Comparison of ENCODE assay signal across 8 cellular contexts in genomic region chr19:8444677-8445487, GRCh38. TPM values are rescaled to one million over a fixed set of nuclear protein-coding genes. Genes with fewer than 3 reads are reported as not detected.
A peak's percentile ranks its signal among the peaks of the same experiment; 100 is the strongest.
DNase-seq lines count a peak whose midpoint lies in the region; ATAC-seq and TF ChIP-seq lines count a peak whose summit lies in the region.

HNRNPM (plus strand) TSS chr19:8444975; CDS start chr19:8444999, 24 bp downstream.

- peak within 1 kb of the TSS; percentile 95 for H3K27ac Mint-ChIP-seq in GM23338
- peak within 1 kb of the TSS; percentile 99 for H3K27ac Mint-ChIP-seq in activated T-helper 17 cell treated with anti-CD3 and anti-CD28 coated beads, Interleukin-2, amount 50 U/mL, for 72 hours
- H3K27ac Mint-ChIP-seq in naive thymus-derived CD4-positive, alpha-beta T cell, result peak within 1 kb of the TSS; percentile 95 to 99 (median 98)
- peak within 1 kb of the TSS; percentile 99 for H3K27ac Mint-ChIP-seq in stimulated activated naive B cell treated with anti-CD40 and anti-IgM and Interleukin-4, amounts not matched to agents 10 μg/mL and 1 μg/mL and 100 μg/mL, for 72 hours

- H3K4me1 ChIP-seq in DOHH2 (ENCODE audit: control insufficient read depth, low read length), result peaks cover 42% of the 10 kb centered on the region
- H3K4me1 ChIP-seq in GM23338 (ENCODE audit: insufficient read depth), result peaks cover 37% of the 10 kb centered on the region
- H3K4me1 ChIP-seq in fibroblast of lung (ENCODE audit: control insufficient read depth, extremely low read depth, insufficient read depth, low read length), result peaks cover 7% of the 10 kb centered on the region
- H3K4me1 ChIP-seq in naive thymus-derived CD4-positive, alpha-beta T cell (ENCODE audit: control insufficient read depth in 2 of 2, insufficient read depth in 2 of 2, low read length in 2 of 2), result peaks cover 33 to 38% of the 10 kb centered on the region in 2 donors

- H3K36me3 ChIP-seq in DOHH2 (ENCODE audit: control insufficient read depth, low read length), result peaks cover 45% of the 10 kb centered on the region
- H3K36me3 ChIP-seq in GM23338 (ENCODE audit: insufficient read depth), result no peaks in the 10 kb centered on the region
- no peaks in the 10 kb centered on the region for H3K36me3 ChIP-seq in fibroblast of lung (ENCODE audit: control insufficient read depth, insufficient read depth, low read length)
- H3K36me3 ChIP-seq in naive thymus-derived CD4-positive, alpha-beta T cell (ENCODE audit: control insufficient read depth in 2 of 3, insufficient read depth in 3 of 3, low read length in 3 of 3), result peaks cover 3 to 13% (median 4%) of the 10 kb centered on the region in 3 experiments

- H2AFZ ChIP-seq in GM23338 (peak within 1 kb of the TSS; percentile 77), fibroblast of lung (ENCODE audit: low read length) (peak within 1 kb of the TSS; percentile 97)

- H3K9me2 ChIP-seq in DOHH2 (replicated peaks; ENCODE audit: control insufficient read depth, low read length), result no peaks in the 10 kb centered on the region
- no peaks in the 10 kb centered on the region for H3K9me2 ChIP-seq in GM23338 (ENCODE audit: insufficient read depth)

- peaks cover 37% of the 10 kb centered on the region for H3K36me3 Mint-ChIP-seq in GM23338 (ENCODE audit: low read depth)
- H3K36me3 Mint-ChIP-seq in activated T-helper 17 cell treated with anti-CD3 and anti-CD28 coated beads, Interleukin-2, amount 50 U/mL, for 72 hours (ENCODE audit: low read depth), result peaks cover 48% of the 10 kb centered on the region
- H3K36me3 Mint-ChIP-seq in naive thymus-derived CD4-positive, alpha-beta T cell, result peaks cover 4 to 18% (median 12%) of the 10 kb centered on the region in 5 donors
- H3K36me3 Mint-ChIP-seq in stimulated activated naive B cell treated with anti-CD40 and anti-IgM and Interleukin-4, amounts not matched to agents 10 μg/mL and 1 μg/mL and 100 μg/mL, for 72 hours, result peaks cover 15 to 30% of the 10 kb centered on the region in 2 donors

- H3K4me2 ChIP-seq in DOHH2 (ENCODE audit: low read length) (peak within 1 kb of the TSS; percentile 100), GM23338 (peak within 1 kb of the TSS; percentile 99), fibroblast of lung (ENCODE audit: extremely low read depth, insufficient read depth, low read length) (peak within 1 kb of the TSS; percentile 96)

- H3K27me3 ChIP-seq in DOHH2 (ENCODE audit: control insufficient read depth, low read length), result no peaks in the 10 kb centered on the region
- H3K27me3 ChIP-seq in GM23338 (ENCODE audit: insufficient read depth), result no peaks in the 10 kb centered on the region
- H3K27me3 ChIP-seq in fibroblast of lung (ENCODE audit: control insufficient read depth, insufficient read depth, low read length), result no peaks in the 10 kb centered on the region
- no peaks in the 10 kb centered on the region for H3K27me3 ChIP-seq in naive thymus-derived CD4-positive, alpha-beta T cell (ENCODE audit: control insufficient read depth in 2 of 2, insufficient read depth in 2 of 2, low read length in 2 of 2)

- peaks cover 11% of the 10 kb centered on the region for H3F3A ChIP-seq in DOHH2 (ENCODE audit: control insufficient read depth, insufficient read depth)
- peaks cover 21% of the 10 kb centered on the region for H3F3A ChIP-seq in GM23338 (replicated peaks; ENCODE audit: low read depth)

- H4K20me1 ChIP-seq in DOHH2 (ENCODE audit: control insufficient read depth, insufficient read depth, low read depth, low read length), result peaks cover 29% of the 10 kb centered on the region
- H4K20me1 ChIP-seq in GM23338 (replicated peaks; ENCODE audit: insufficient read depth), result peaks cover 25% of the 10 kb centered on the region
- H4K20me1 ChIP-seq in fibroblast of lung (ENCODE audit: control insufficient read depth, extremely low read depth, insufficient read depth, low read length), result no peaks in the 10 kb centered on the region

- intact Hi-C loops in naive thymus-derived CD4-positive, alpha-beta T cell (cut with micrococcal nuclease), result loop anchor here (1.0 to 5.0 kb wide), 8 partner anchors 32 to 147 kb away; partner anchors contain the start of genes MARCHF2 (in 2 of the 2), NDUFA7 (in 2 of the 2), RAB11B (in 2 of the 2) and RPS28 (in 2 of the 2)

- CTCF ChIA-PET in naive thymus-derived CD4-positive, alpha-beta T cell (lab: Charles Lee), result interaction anchor here (0.6 to 1.4 kb wide), 3 partner anchors 32 to 197 kb away, joined by 4 to 7 read pairs (median 4); partner anchors contain the start of gene MARCHF2

- DNase-seq in GM23338 (ENCODE audit: low spot score) (peak; percentile 97), LHCN-M2 (ENCODE audit: low read depth) (peak; percentile 96), RPMI8226 (peak; percentile 99), fibroblast of lung (ENCODE audit: low read depth in 2 of 2) (peak; percentile 93 to 95)
- DNase-seq in naive thymus-derived CD4-positive, alpha-beta T cell, result peak; percentile 100
- peak; percentile 100 for DNase-seq in stimulated activated naive B cell treated with anti-CD40 and anti-IgM and Interleukin-4, amounts not matched to agents 10 μg/mL and 1 μg/mL and 100 μg/mL, for 72 hours

- H3K79me2 ChIP-seq in DOHH2 (ENCODE audit: control insufficient read depth, low read length), result peaks cover 55% of the 10 kb centered on the region
- peaks cover 54% of the 10 kb centered on the region for H3K79me2 ChIP-seq in GM23338 (replicated peaks; ENCODE audit: insufficient read depth)
- H3K79me2 ChIP-seq in fibroblast of lung (ENCODE audit: control insufficient read depth, insufficient read depth, low read length), result peaks cover 48% of the 10 kb centered on the region

- peak within 1 kb of the TSS; percentile 90 for H3K4me3 Mint-ChIP-seq in GM23338
- H3K4me3 Mint-ChIP-seq in activated T-helper 17 cell treated with anti-CD3 and anti-CD28 coated beads, Interleukin-2, amount 50 U/mL, for 72 hours, result peak within 1 kb of the TSS; percentile 98
- H3K4me3 Mint-ChIP-seq in naive thymus-derived CD4-positive, alpha-beta T cell, result peak within 1 kb of the TSS; percentile 87 to 100 (median 98)
- peak within 1 kb of the TSS; percentile 92 to 98 for H3K4me3 Mint-ChIP-seq in stimulated activated naive B cell treated with anti-CD40 and anti-IgM and Interleukin-4, amounts not matched to agents 10 μg/mL and 1 μg/mL and 100 μg/mL, for 72 hours

- peak; percentile 84 for ATAC-seq in GM23338
- ATAC-seq in activated T-helper 17 cell treated with anti-CD3 and anti-CD28 coated beads, Interleukin-2, amount 50 U/mL, for 72 hours (replicated peaks), result peak; percentile 92
- ATAC-seq in naive thymus-derived CD4-positive, alpha-beta T cell, result peak; percentile 97
- peak; percentile 91 to 95 for ATAC-seq in stimulated activated naive B cell treated with anti-CD40 and anti-IgM and Interleukin-4, amounts not matched to agents 10 μg/mL and 1 μg/mL and 100 μg/mL, for 72 hours (replicated peaks)

- H3K27ac ChIP-seq in DOHH2 (ENCODE audit: low read depth, low read length) (peak within 1 kb of the TSS; percentile 64), GM23338 (ENCODE audit: low read depth) (peak within 1 kb of the TSS; percentile 97), fibroblast of lung (ENCODE audit: insufficient read depth, low read length) (peak within 1 kb of the TSS; percentile 94)
- peak within 1 kb of the TSS; percentile 98 for H3K27ac ChIP-seq in naive thymus-derived CD4-positive, alpha-beta T cell (ENCODE audit: low read depth, low read length)

- H3K9me3 Mint-ChIP-seq in GM23338, result no peaks in the 10 kb centered on the region
- H3K9me3 Mint-ChIP-seq in activated T-helper 17 cell treated with anti-CD3 and anti-CD28 coated beads, Interleukin-2, amount 50 U/mL, for 72 hours, result no peaks in the 10 kb centered on the region
- peaks cover 0 to 2% (median 0%) of the 10 kb centered on the region in 11 donors for H3K9me3 Mint-ChIP-seq in naive thymus-derived CD4-positive, alpha-beta T cell
- no peaks in the 10 kb centered on the region for H3K9me3 Mint-ChIP-seq in stimulated activated naive B cell treated with anti-CD40 and anti-IgM and Interleukin-4, amounts not matched to agents 10 μg/mL and 1 μg/mL and 100 μg/mL, for 72 hours

- H3K9me3 ChIP-seq in DOHH2 (ENCODE audit: control insufficient read depth, insufficient read depth, low read length), result no peaks in the 10 kb centered on the region
- no peaks in the 10 kb centered on the region for H3K9me3 ChIP-seq in fibroblast of lung (ENCODE audit: control insufficient read depth, insufficient read depth, low read depth, low read length)
- no peaks in the 10 kb centered on the region for H3K9me3 ChIP-seq in naive thymus-derived CD4-positive, alpha-beta T cell (ENCODE audit: control insufficient read depth in 2 of 3, low read length in 3 of 3)

- POLR2A ChIA-PET in naive thymus-derived CD4-positive, alpha-beta T cell (lab: Charles Lee), result interaction anchor here (0.6 to 4.0 kb wide), 16 partner anchors 9 to 440 kb away, joined by 3 to 32 read pairs (median 4); partner anchors contain the start of genes MARCHF2, RAB11B and ZNF414

- H3K4me1 Mint-ChIP-seq in GM23338, result peaks cover 42% of the 10 kb centered on the region
- H3K4me1 Mint-ChIP-seq in activated T-helper 17 cell treated with anti-CD3 and anti-CD28 coated beads, Interleukin-2, amount 50 U/mL, for 72 hours, result peaks cover 24% of the 10 kb centered on the region
- H3K4me1 Mint-ChIP-seq in naive thymus-derived CD4-positive, alpha-beta T cell, result peaks cover 32 to 50% (median 42%) of the 10 kb centered on the region in 7 donors
- H3K4me1 Mint-ChIP-seq in stimulated activated naive B cell treated with anti-CD40 and anti-IgM and Interleukin-4, amounts not matched to agents 10 μg/mL and 1 μg/mL and 100 μg/mL, for 72 hours, result peaks cover 24 to 38% of the 10 kb centered on the region in 2 donors

- H3K9ac ChIP-seq in fibroblast of lung (ENCODE audit: insufficient read depth, low read length), result peak within 1 kb of the TSS; percentile 98

- peaks cover 9% of the 10 kb centered on the region for H3K27me3 Mint-ChIP-seq in GM23338 (ENCODE audit: insufficient read depth, low read depth, poor library complexity)
- no peaks in the 10 kb centered on the region for H3K27me3 Mint-ChIP-seq in activated T-helper 17 cell treated with anti-CD3 and anti-CD28 coated beads, Interleukin-2, amount 50 U/mL, for 72 hours
- no peaks in the 10 kb centered on the region for H3K27me3 Mint-ChIP-seq in naive thymus-derived CD4-positive, alpha-beta T cell
- H3K27me3 Mint-ChIP-seq in stimulated activated naive B cell treated with anti-CD40 and anti-IgM and Interleukin-4, amounts not matched to agents 10 μg/mL and 1 μg/mL and 100 μg/mL, for 72 hours, result no peaks in the 10 kb centered on the region

- H3K4me3 ChIP-seq in DOHH2 (ENCODE audit: low read length), result peak within 1 kb of the TSS; percentile 78
- peak within 1 kb of the TSS; percentile 97 for H3K4me3 ChIP-seq in GM23338
- H3K4me3 ChIP-seq in fibroblast of lung (replicated peaks in 1 of 4; ENCODE audit: control extremely low read depth in 1 of 4, insufficient read depth in 1 of 4, low read depth in 3 of 4, low read length in 4 of 4), result peak within 1 kb of the TSS; percentile 74 to 96 (median 90)
- peak within 1 kb of the TSS; percentile 89 for H3K4me3 ChIP-seq in naive thymus-derived CD4-positive, alpha-beta T cell (ENCODE audit: low read length)

- no peak for TF ChIP-seq CTCF in DOHH2 (IDR thresholded peaks at IDR 0.05; ENCODE audit: low read depth, low read length, poor library complexity, severe bottlenecking)
- TF ChIP-seq CTCF in GM23338 (conservative IDR thresholded peaks at IDR 0.05; ENCODE audit: low read depth in 2 of 2), result no peak
- no peak for TF ChIP-seq CTCF in fibroblast of lung (conservative IDR thresholded peaks at IDR 0.05 in 1 of 2, IDR thresholded peaks at IDR 0.05 in 1 of 2; ENCODE audit: low read depth in 1 of 2, low read length in 2 of 2)

RNA-seq across cellular contexts. Expression of gene HNRNPM, which starts in this region (rescaled TPM):
- total RNA-seq in GM23338 (2014; rRNA removed; shearing (Covaris generic)), result 359 and 389 TPM in 2 replicates
- 276 and 291 TPM in 2 replicates for polyA plus RNA-seq in GM23338 (2016; fragmentation: Nextera tagmentation; extraction: Ambion mirVana)
- 91.8 and 118 TPM in 2 replicates for total RNA-seq in LHCN-M2 (2014; rRNA removed)
- 204 TPM for polyA plus RNA-seq in LHCN-M2 (2012)
- total RNA-seq in activated T-helper 17 cell treated with anti-CD3 and anti-CD28 coated beads, Interleukin-2, amount 50 U/mL, for 72 hours, result 100 to 1,000 TPM; 155 to 289 TPM
- total RNA-seq in fibroblast of lung, result 36.2 and 51.5 TPM in 2 replicates
- 104 and 136 TPM in 2 replicates for polyA plus RNA-seq in fibroblast of lung
- 180 and 281 TPM in 2 replicates for polyA plus RNA-seq in fibroblast of lung (2012)
- 24.3 and 35.9 TPM in 2 replicates for polyA minus RNA-seq in fibroblast of lung (ENCODE audit: low replicate concordance)
- total RNA-seq in naive thymus-derived CD4-positive, alpha-beta T cell, result 100 to 1,000 TPM; 175 to 280 (median 272) TPM
- 100 to 1,000 TPM; 210 to 378 TPM for polyA plus RNA-seq in naive thymus-derived CD4-positive, alpha-beta T cell

Comparison
In these comparisons a context has a peak if more than half of its experiments do, and no peak if none do; other contexts are left out.
1. Peak in every context shown above with its lines: DNase-seq, ATAC-seq, H3K4me3 ChIP-seq and H3K27ac ChIP-seq.